In the genomic region with DNA sequence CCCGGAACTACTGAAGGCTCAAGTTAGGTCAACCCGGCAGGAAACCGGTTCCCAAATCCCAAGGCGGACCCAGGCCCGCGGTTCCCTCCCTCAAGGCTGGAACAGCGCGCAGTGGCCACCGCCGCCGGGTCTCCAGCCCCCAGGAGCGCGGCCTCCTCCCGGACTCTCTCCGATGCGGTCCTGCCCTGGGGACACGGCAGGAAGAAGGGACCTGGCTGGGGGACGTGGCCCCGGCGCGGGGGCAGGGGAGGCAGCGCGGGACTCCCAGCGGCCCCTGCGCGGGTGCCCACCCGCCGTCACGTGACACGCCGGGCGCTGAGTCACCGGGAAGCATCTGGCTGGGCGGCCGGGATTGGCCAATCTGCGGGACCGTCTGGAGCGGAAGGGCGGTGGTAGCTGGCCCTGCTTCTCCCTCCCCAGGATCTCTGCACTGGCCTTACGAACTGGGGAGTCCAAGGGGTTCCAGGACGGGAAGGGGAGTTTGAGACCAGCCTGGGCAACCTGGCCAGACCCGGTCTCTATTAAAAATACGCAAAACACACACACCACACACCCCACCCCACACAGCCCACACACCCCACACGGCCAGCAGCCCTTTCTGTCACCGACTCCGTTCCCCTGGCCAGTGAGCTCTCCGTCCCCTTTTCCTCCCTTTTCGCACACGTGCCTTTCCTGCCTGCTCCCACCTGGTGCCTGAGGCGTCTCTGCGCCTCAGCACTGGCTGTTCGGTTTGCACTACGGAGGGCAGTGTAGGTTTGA, we compare ENCODE assay signal across 1 cellular context.
TF ChIP-seq lines count a peak whose summit lies in the region.

No MANE protein-coding gene starts in this region.

TF ChIP-seq in endothelial cell of umbilical vein, 7 proteins besides CTCF, POLR2A, EP300 and RAD21 (continued from another document):
- TF ChIP-seq, protein P1, sequence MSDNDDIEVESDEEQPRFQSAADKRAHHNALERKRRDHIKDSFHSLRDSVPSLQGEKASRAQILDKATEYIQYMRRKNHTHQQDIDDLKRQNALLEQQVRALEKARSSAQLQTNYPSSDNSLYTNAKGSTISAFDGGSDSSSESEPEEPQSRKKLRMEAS (IDR thresholded peaks at IDR 0.05; ENCODE audit: insufficient read depth, insufficient read length), result peak; percentile 86
- TF ChIP-seq JUN (IDR thresholded peaks at IDR 0.05; ENCODE audit: borderline replicate concordance, insufficient read depth, insufficient read length, low read depth), result peak; percentile 52
- no peak for TF ChIP-seq EZH2 (IDR thresholded peaks at IDR 0.05; ENCODE audit: borderline replicate concordance, low read depth, low read length, severe bottlenecking)
TF ChIP-seq in endothelial cell of umbilical vein: peak in this region for 4.
